In genomic region chr17:4743216-4743615, GRCh38 we compare ENCODE assay signal across 22 cellular contexts. TPM values are rescaled to one million over a fixed set of nuclear protein-coding genes. Genes with fewer than 3 reads are reported as not detected.
"Had no signal": no experiment of that assay in that cellular context is flagged by ENCODE, and none has a peak within 500 bp of the region (broad histone marks: within the 10 kb centered on the region; RNA-seq: fewer than 3 reads in every experiment).

No MANE protein-coding gene starts in this region.

- H3K27ac ChIP-seq: SJSA1, SK-N-MC had no signal

- DNase-seq: IMR-90, Karpas-422, KG1, MG63, NCI-H1092, NCI-H1105 treated with DMSO at 0.1 percent for 48 hours, NCI-H1417 treated with DMSO at 0.1 percent for 48 hours, NCI-H187, NCI-H2081 treated with DMSO at 0.1 percent for 48 hours, NCI-H2171, NCI-H226, NCI-H446, NCI-H510A, NCI-H524 treated with DMSO at 0.1 percent for 48 hours, NCI-H69, NCI-H774, Right ventricle myocardium superior, RPMI8226, SIG-M5 had no signal

- ATAC-seq: HepG2 had no signal

- H3K36me3 ChIP-seq: MG63 had no signal

- H3K4me3 ChIP-seq: MG63, SJSA1, SK-N-MC had no signal

- H3K9me3 ChIP-seq: MG63 had no signal

- H3K27me3 ChIP-seq: MG63 had no signal

RNA-seq across cellular contexts. Expression of gene TM4SF5, which starts 28.5 kb away (rescaled TPM):
- polyA plus RNA-seq: IMR-90 had no signal
